In genomic region chr19:19959151-19959799, GRCh38 we compare ENCODE assay signal across 8 cellular contexts. TPM values are rescaled to one million over a fixed set of nuclear protein-coding genes. Genes with fewer than 3 reads are reported as not detected.
DNase-seq lines count a peak whose midpoint lies in the region; TF ChIP-seq lines count a peak whose summit lies in the region.
"Not testable (repeated sequence)": the region's sequence is repeated elsewhere in the genome, so short reads cannot be mapped to it uniquely, and the experiment has no call there.

No MANE protein-coding gene starts in this region.

- H3K36me3 ChIP-seq in BJ (ENCODE audit: control insufficient read depth, insufficient read depth, low read length); cardiac muscle cell: not testable (repeated sequence)

- H3K27ac Mint-ChIP-seq in neural crest cell (ENCODE audit: unreplicated experiment): not testable (repeated sequence)

- H3K4me3 Mint-ChIP-seq in neural crest cell: not testable (repeated sequence)

- not testable (repeated sequence) for H3K4me1 ChIP-seq in cardiac muscle cell (ENCODE audit: low read depth)

- H3K27me3 Mint-ChIP-seq in neural crest cell (ENCODE audit: low read depth): not testable (repeated sequence)

- H3K4me3 ChIP-seq in BJ (ENCODE audit: low read depth, low read length); cardiac muscle cell: not testable (repeated sequence)

- POLR2A ChIA-PET in BJ (lab: Charles Lee): not testable (repeated sequence)

- not testable (repeated sequence) for H3K27ac ChIP-seq in cardiac muscle cell

- TF ChIP-seq CTCF in BJ (IDR thresholded peaks at IDR 0.05; ENCODE audit: insufficient read depth, low read depth, low read length) (peak; percentile 58), cardiac muscle cell (IDR thresholded peaks at IDR 0.05; ENCODE audit: low read depth, low read length) (peak; percentile 56), neural crest cell (conservative IDR thresholded peaks at IDR 0.05) (peak; percentile 81)

- H3K9me3 Mint-ChIP-seq in neural crest cell: not testable (repeated sequence)

- not testable (repeated sequence) for H3K9me3 ChIP-seq in cardiac muscle cell (ENCODE audit: low read depth)

- H3K4me1 Mint-ChIP-seq in neural crest cell: not testable (repeated sequence)

- CTCF ChIA-PET in BJ (lab: Yijun Ruan, JAX): interaction anchor here (1.0 to 2.5 kb wide), 5 partner anchors 29 to 427 kb away, joined by 3 to 9 read pairs (median 3); partner anchors contain the start of gene ZNF101

- not testable (repeated sequence) for DNase-seq in BJ (ENCODE audit: low read depth)
- DNase-seq in HK-2 (ENCODE audit: unreplicated experiment): peak; percentile 31
- peak; percentile 83 for DNase-seq in NCI-H69 (lab: John Stamatoyannopoulos, UW)
- peak; percentile 74 for DNase-seq in activated CD4-positive, alpha-beta T cell treated with anti-CD3 and anti-CD28 coated beads for 48 hours
- DNase-seq in astrocyte of the hippocampus (ENCODE audit: low read depth, low spot score): peak; percentile 64
- peak; percentile 68 to 80 for DNase-seq in cardiac muscle cell (ENCODE audit: low read depth in 1 of 2, low spot score in 1 of 2)
- peak; percentile 73 for DNase-seq in neural crest cell (ENCODE audit: low read depth, low spot score)
- peak; percentile 39 for DNase-seq in stimulated activated CD8-positive, alpha-beta memory T cell treated with anti-CD3 and anti-CD28 coated beads, Interleukin-15, amount 100 ng/mL, for 1 hour (ENCODE audit: low read depth)

- not testable (repeated sequence) for H3K36me3 Mint-ChIP-seq in neural crest cell (ENCODE audit: low read depth)

- not testable (repeated sequence) for H3K27me3 ChIP-seq in BJ (ENCODE audit: control insufficient read depth, insufficient read depth, low read length); cardiac muscle cell

RNA-seq across cellular contexts. Expression of gene ZNF93, which starts 58.5 kb away (rescaled TPM):
- polyA plus RNA-seq in BJ (2011; rRNA removed): 4.3 and 5.2 TPM in 2 replicates
- polyA minus RNA-seq in BJ (2011; rRNA and poly(A)+ RNA removed): 5.6 and 5.8 TPM in 2 replicates
- total RNA-seq in cardiac muscle cell: 14.9 and 29.1 TPM in 2 replicates
- polyA plus RNA-seq in cardiac muscle cell: 9.9 and 20.8 TPM in 2 replicates
- total RNA-seq in neural crest cell: 32.6 and 36.0 TPM in 2 replicates
